In the genomic region with DNA sequence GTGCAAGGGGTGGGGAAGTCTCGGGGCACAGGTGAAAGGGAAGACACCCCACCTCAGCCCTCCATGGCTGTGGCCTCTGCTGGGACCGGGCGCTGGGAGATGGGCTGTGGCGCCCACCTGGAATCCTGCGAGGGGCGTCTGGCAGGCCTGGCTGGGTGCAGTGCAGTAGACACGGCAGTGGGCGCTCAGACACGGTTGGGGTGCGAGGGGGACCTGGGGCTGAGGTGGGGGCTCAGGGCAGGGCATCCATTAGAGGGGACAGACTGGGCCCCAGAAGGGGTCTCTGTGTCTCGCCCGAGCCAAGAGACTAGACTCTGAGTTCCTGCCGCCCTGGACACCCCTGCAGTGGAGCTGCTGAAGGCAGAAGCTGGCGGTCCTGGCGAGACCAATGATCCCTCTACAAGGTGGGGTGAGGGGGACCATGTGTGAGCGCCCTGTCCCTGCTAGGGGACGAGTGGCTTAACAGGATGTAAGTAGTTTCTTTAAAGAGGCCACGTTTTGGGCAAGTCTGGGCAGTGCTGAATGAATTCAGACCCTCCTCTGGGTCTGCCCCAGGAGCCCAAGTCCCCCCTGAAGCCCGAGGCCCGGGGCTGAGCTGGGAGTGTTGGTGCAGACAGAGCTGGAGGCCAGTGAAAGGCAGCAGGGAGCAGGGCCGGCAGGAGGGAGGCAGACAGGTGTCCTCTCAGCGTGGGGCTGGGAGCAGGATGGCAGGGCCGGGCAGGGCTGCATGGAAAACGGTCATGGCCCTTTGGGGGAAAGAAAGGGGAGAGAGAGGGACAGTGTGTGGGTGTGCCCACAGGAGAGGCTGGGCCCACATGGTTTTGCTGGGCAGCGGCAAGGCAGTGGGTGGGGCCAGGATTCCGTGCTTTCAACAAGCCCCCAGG, we compare ENCODE assay signal across 1 cellular context.
TF ChIP-seq lines count a peak whose summit lies in the region.

No MANE protein-coding gene starts in this region.

TF ChIP-seq in WTC11, 78 proteins besides CTCF, POLR2A, EP300 and RAD21:
- TF ChIP-seq SMAD3 (CRISPR knock-in tag; IDR thresholded peaks at IDR 0.05; ENCODE audit: borderline replicate concordance) (no peak), ZNF423 (CRISPR knock-in tag; IDR thresholded peaks at IDR 0.05) (peak; percentile 82), ETV6 (CRISPR knock-in tag; IDR thresholded peaks at IDR 0.05) (no peak)
- TF ChIP-seq, protein P1, sequence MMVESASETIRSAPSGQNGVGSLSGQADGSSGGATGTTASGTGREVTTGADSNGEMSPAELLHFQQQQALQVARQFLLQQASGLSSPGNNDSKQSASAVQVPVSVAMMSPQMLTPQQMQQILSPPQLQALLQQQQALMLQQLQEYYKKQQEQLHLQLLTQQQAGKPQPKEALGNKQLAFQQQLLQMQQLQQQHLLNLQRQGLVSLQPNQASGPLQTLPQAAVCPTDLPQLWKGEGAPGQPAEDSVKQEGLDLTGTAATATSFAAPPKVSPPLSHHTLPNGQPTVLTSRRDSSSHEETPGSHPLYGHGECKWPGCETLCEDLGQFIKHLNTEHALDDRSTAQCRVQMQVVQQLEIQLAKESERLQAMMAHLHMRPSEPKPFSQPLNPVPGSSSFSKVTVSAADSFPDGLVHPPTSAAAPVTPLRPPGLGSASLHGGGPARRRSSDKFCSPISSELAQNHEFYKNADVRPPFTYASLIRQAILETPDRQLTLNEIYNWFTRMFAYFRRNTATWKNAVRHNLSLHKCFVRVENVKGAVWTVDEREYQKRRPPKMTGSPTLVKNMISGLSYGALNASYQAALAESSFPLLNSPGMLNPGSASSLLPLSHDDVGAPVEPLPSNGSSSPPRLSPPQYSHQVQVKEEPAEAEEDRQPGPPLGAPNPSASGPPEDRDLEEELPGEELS (CRISPR knock-in tag; IDR thresholded peaks at IDR 0.05), result no peak
TF ChIP-seq in WTC11: peak in this region for 1.
